ENCODE assay signal across 8 cellular contexts in the genomic region with DNA sequence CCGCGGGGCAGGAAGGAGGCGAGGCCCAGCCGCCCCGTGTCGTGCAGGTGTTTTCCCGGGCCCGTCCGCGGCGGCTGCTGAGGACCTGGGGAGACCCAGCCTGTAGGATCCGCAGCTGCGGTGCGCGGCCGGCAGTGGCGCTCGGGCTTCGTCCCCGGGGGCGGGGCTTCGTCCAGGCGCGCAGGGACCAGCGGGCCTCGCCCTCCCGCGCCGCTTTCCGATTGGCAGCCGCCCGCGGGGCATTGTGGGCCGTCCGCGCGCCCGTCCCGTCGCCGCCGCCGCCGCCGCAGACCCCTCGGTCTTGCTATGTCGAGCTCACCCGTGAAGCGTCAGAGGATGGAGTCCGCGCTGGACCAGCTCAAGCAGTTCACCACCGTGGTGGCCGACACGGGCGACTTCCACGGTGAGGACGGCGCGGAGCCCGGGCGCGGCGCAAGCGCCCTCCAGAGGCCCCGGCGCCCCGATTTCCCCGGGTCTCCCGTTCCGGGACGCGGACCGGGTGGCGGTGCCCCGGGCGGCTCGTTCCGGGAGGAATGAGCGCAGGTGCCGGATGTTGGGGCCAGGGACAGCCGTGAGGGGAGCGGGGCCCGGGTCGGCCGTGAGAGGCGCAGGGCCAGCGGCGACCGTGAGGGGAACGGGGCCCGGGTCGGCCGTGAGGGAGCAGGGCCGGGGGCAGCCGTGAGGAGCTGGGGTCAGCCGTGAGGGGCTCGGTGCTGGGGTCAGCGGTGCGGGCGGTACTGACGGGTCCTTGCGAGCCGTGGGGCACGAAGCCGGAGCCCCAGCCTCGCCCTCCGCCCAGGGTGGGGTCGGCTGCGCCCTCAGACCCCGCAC. TPM values are rescaled to one million over a fixed set of nuclear protein-coding genes. Genes with fewer than 3 reads are reported as not detected.
DNase-seq lines count a peak whose midpoint lies in the region; ATAC-seq and TF ChIP-seq lines count a peak whose summit lies in the region.

TALDO1 (plus strand) TSS at position 289 of the 831 bp plus-strand sequence; CDS start at position 307, 18 bp downstream.

- peaks cover 19% of the 10 kb centered on the region for H3K27me3 Mint-ChIP-seq in nephron progenitor cell (ENCODE audit: low read depth, poor library complexity)
- H3K27me3 Mint-ChIP-seq in stimulated activated naive CD8-positive, alpha-beta T cell treated with anti-CD3 and anti-CD28 coated beads, Interleukin-15, amount 100 ng/mL, for 72 hours: no peaks in the 10 kb centered on the region

- H3K27me3 ChIP-seq in DOHH2 (ENCODE audit: control insufficient read depth, low read length): no peaks in the 10 kb centered on the region

- H3K27ac ChIP-seq in DOHH2 (ENCODE audit: low read depth, low read length) (peak within 1 kb of the TSS; percentile 14), KOPT-K1 (ENCODE audit: low read depth, low read length, poor library complexity, severe bottlenecking) (peak within 1 kb of the TSS; percentile 63)

- H3K36me3 Mint-ChIP-seq in nephron progenitor cell (ENCODE audit: low read depth): peaks cover 6% of the 10 kb centered on the region

- peaks cover 24% of the 10 kb centered on the region for H3K4me1 ChIP-seq in DOHH2 (ENCODE audit: control insufficient read depth, low read length)

- peaks cover 50% of the 10 kb centered on the region for H3K79me2 ChIP-seq in DOHH2 (ENCODE audit: control insufficient read depth, low read length)

- H3K4me3 ChIP-seq in DOHH2 (ENCODE audit: low read length) (peak within 1 kb of the TSS; percentile 84), fibroblast of pulmonary artery (replicated peaks; ENCODE audit: low read depth, low read length) (peak within 1 kb of the TSS; percentile 70)

- H4K20me1 ChIP-seq in DOHH2 (ENCODE audit: control insufficient read depth, insufficient read depth, low read depth, low read length): peaks cover 3% of the 10 kb centered on the region; the same call in 1 of the 2 replicates

- H3F3A ChIP-seq in DOHH2 (ENCODE audit: control insufficient read depth, insufficient read depth): peaks cover 4% of the 10 kb centered on the region

- ATAC-seq in GM21737 (IDR thresholded peaks at IDR 0.05; ENCODE audit: unreplicated experiment): peak; percentile 89
- ATAC-seq in stimulated activated naive CD8-positive, alpha-beta T cell treated with anti-CD3 and anti-CD28 coated beads, Interleukin-15, amount 100 ng/mL, for 72 hours: peak; percentile 95

- no peaks in the 10 kb centered on the region for H3K9me2 ChIP-seq in DOHH2 (replicated peaks; ENCODE audit: control insufficient read depth, low read length)

- peak; percentile 31 for TF ChIP-seq CTCF in DOHH2 (IDR thresholded peaks at IDR 0.05; ENCODE audit: low read depth, low read length, poor library complexity, severe bottlenecking)
- no peak for TF ChIP-seq CTCF in fibroblast of pulmonary artery (IDR thresholded peaks at IDR 0.05; ENCODE audit: low read length, missing control alignments)
- TF ChIP-seq CTCF in nephron progenitor cell (IDR thresholded peaks at IDR 0.05): no peak

- peak within 1 kb of the TSS; percentile 82 for H3K4me2 ChIP-seq in DOHH2 (ENCODE audit: low read length)

- H3K9me3 ChIP-seq in DOHH2 (ENCODE audit: control insufficient read depth, insufficient read depth, low read length) (no peaks in the 10 kb centered on the region), KOPT-K1 (ENCODE audit: insufficient read depth, low read length, poor library complexity, severe bottlenecking) (no peaks in the 10 kb centered on the region)

- H3K27ac Mint-ChIP-seq in nephron progenitor cell: no peak within 1 kb of the TSS
- peak within 1 kb of the TSS; percentile 84 to 93 for H3K27ac Mint-ChIP-seq in stimulated activated naive CD8-positive, alpha-beta T cell treated with anti-CD3 and anti-CD28 coated beads, Interleukin-15, amount 100 ng/mL, for 72 hours

- no peaks in the 10 kb centered on the region for H3K9me3 Mint-ChIP-seq in nephron progenitor cell
- H3K9me3 Mint-ChIP-seq in stimulated activated naive CD8-positive, alpha-beta T cell treated with anti-CD3 and anti-CD28 coated beads, Interleukin-15, amount 100 ng/mL, for 72 hours: no peaks in the 10 kb centered on the region

- H3K4me1 Mint-ChIP-seq in nephron progenitor cell: peaks cover 25% of the 10 kb centered on the region
- H3K4me1 Mint-ChIP-seq in stimulated activated naive CD8-positive, alpha-beta T cell treated with anti-CD3 and anti-CD28 coated beads, Interleukin-15, amount 100 ng/mL, for 72 hours: peaks cover 28% of the 10 kb centered on the region

- peak within 1 kb of the TSS; percentile 83 for H3K4me3 Mint-ChIP-seq in nephron progenitor cell
- peak within 1 kb of the TSS; percentile 87 to 89 for H3K4me3 Mint-ChIP-seq in stimulated activated naive CD8-positive, alpha-beta T cell treated with anti-CD3 and anti-CD28 coated beads, Interleukin-15, amount 100 ng/mL, for 72 hours

- peaks cover 9% of the 10 kb centered on the region for H3K36me3 ChIP-seq in DOHH2 (ENCODE audit: control insufficient read depth, low read length)
- peaks cover 2% of the 10 kb centered on the region; the same call in 1 of the 2 replicates for H3K36me3 ChIP-seq in KOPT-K1 (ENCODE audit: insufficient read depth, low read length)

- peak; percentile 80 for DNase-seq in RPMI7951 (ENCODE audit: low read depth)
- peak; percentile 78 for DNase-seq in activated T-helper 9 cell treated with anti-CD3 and anti-CD28 coated beads, Interleukin-2, amount 50 U/mL, for 16 hours (ENCODE audit: low read depth)
- DNase-seq in fibroblast of pulmonary artery (ENCODE audit: low read depth): peak; percentile 80
- DNase-seq in nephron progenitor cell: peak; percentile 96
- peak; percentile 88 to 91 for DNase-seq in stimulated activated naive CD8-positive, alpha-beta T cell treated with anti-CD3 and anti-CD28 coated beads, Interleukin-15, amount 100 ng/mL, for 72 hours

RNA-seq across cellular contexts. Expression of gene TALDO1, which starts in this region (rescaled TPM):
- total RNA-seq in RPMI7951 (2014; rRNA removed; shearing (Covaris generic)): 166 and 168 TPM in 2 replicates

Comparison
In these comparisons a context has a peak if more than half of its experiments do, and no peak if none do; other contexts are left out.
1. Peak in every context shown above with its lines: DNase-seq, ATAC-seq, H3K4me3 ChIP-seq and H3K27ac ChIP-seq.